1 cellular context compared by ENCODE assay signal in the genomic region with DNA sequence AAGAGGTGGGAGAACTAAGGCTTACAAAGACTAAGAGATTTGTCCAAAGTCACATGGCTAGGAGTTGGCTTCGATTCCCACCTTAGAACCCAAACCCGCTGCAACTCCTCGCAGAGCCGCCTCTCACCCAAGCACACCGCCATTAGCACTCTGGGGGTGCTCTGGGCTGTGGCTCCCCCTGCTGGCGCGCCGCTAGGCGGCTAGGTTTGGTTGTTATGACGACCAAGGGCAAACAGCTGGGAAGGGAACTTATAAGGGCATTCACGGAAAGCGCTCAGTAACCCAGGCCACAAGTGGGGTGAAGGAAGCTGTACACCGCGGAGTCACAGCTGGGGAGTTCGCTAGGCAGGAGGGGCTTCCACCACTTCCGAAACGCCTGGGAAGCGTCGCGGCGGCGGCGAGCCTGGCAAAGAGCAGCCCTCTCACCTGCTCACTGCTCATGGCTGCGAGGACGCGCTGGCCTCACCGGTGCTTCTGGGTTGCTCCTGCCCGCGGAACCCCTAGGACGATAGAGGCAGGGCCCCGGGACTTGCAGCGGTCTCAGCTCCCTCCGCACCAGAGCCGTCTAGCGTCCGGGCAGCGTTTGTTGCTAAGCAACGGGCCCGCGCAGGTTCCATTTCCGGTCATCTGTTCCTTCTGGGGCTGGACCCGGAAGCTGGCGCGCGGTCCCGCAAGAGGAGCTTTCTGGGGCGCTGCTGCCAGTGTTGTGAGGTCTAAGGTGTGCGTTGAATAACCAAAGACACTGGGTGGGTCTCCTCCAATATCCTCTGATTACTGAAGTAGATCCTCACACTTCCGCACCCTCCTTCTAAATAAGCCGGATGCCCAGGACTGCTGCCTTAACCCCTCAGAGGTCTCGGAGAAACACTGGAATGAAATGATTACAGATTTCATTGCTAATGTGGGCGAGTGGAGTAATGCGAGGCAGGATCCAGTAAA.
A peak's percentile ranks its signal among the peaks of the same experiment; 100 is the strongest.
TF ChIP-seq lines count a peak whose summit lies in the region.

A gene (minus strand): TSS at position 567 of the 939 bp plus-strand sequence. CDS start 126 bp downstream, at position 441.

TF ChIP-seq in K562, 482 proteins besides CTCF, POLR2A, EP300 and RAD21 (continued from another document and continues in another):
- TF ChIP-seq, protein P1, sequence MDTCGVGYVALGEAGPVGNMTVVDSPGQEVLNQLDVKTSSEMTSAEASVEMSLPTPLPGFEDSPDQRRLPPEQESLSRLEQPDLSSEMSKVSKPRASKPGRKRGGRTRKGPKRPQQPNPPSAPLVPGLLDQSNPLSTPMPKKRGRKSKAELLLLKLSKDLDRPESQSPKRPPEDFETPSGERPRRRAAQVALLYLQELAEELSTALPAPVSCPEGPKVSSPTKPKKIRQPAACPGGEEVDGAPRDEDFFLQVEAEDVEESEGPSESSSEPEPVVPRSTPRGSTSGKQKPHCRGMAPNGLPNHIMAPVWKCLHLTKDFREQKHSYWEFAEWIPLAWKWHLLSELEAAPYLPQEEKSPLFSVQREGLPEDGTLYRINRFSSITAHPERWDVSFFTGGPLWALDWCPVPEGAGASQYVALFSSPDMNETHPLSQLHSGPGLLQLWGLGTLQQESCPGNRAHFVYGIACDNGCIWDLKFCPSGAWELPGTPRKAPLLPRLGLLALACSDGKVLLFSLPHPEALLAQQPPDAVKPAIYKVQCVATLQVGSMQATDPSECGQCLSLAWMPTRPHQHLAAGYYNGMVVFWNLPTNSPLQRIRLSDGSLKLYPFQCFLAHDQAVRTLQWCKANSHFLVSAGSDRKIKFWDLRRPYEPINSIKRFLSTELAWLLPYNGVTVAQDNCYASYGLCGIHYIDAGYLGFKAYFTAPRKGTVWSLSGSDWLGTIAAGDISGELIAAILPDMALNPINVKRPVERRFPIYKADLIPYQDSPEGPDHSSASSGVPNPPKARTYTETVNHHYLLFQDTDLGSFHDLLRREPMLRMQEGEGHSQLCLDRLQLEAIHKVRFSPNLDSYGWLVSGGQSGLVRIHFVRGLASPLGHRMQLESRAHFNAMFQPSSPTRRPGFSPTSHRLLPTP (IDR thresholded peaks at IDR 0.05; ENCODE audit: borderline replicate concordance, extremely low read depth, insufficient read length) = no peak
- TF ChIP-seq ZNF76 (CRISPR knock-in tag; IDR thresholded peaks at IDR 0.05; ENCODE audit: borderline replicate concordance) (no peak), CSDE1 (IDR thresholded peaks at IDR 0.05) (peak in 1 of 2 experiments; percentile 71; a peak in 2 of 4 replicates), DIDO1 (tag; IDR thresholded peaks at IDR 0.05; ENCODE audit: low read depth) (no peak), TEAD2 (tag; IDR thresholded peaks at IDR 0.05) (no peak), NUFIP1 (IDR thresholded peaks at IDR 0.05; ENCODE audit: partially characterized antibody) (no peak), MEF2A (IDR thresholded peaks at IDR 0.05; ENCODE audit: control insufficient read depth, low read depth, low read length) (no peak), NFATC3 (IDR thresholded peaks at IDR 0.05) (no peak), SRF (CRISPR knock-in tag; IDR thresholded peaks at IDR 0.05) (peak in 1 of 2 experiments; percentile 78; a peak in 1 of 4 replicates), BRCA1 (IDR thresholded peaks at IDR 0.05) (no peak), BRCA1 (CRISPR knock-in tag; IDR thresholded peaks at IDR 0.05) (no peak), NR2F6 (CRISPR knock-in tag; IDR thresholded peaks at IDR 0.05) (no peak), RCOR1 (IDR thresholded peaks at IDR 0.05; ENCODE audit: borderline replicate concordance in 1 of 2, low read depth in 2 of 2, low read length in 2 of 2) (no peak), PRPF4 (IDR thresholded peaks at IDR 0.05; ENCODE audit: insufficient read depth, low read depth, low read length, poor library complexity, severe bottlenecking) (no peak), ZBTB1 (CRISPR knock-in tag; IDR thresholded peaks at IDR 0.05; ENCODE audit: borderline replicate concordance, low read depth) (no peak)
- TF ChIP-seq, protein P2, sequence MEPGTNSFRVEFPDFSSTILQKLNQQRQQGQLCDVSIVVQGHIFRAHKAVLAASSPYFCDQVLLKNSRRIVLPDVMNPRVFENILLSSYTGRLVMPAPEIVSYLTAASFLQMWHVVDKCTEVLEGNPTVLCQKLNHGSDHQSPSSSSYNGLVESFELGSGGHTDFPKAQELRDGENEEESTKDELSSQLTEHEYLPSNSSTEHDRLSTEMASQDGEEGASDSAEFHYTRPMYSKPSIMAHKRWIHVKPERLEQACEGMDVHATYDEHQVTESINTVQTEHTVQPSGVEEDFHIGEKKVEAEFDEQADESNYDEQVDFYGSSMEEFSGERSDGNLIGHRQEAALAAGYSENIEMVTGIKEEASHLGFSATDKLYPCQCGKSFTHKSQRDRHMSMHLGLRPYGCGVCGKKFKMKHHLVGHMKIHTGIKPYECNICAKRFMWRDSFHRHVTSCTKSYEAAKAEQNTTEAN (CRISPR knock-in tag; IDR thresholded peaks at IDR 0.05) = no peak
- TF ChIP-seq, protein P3, sequence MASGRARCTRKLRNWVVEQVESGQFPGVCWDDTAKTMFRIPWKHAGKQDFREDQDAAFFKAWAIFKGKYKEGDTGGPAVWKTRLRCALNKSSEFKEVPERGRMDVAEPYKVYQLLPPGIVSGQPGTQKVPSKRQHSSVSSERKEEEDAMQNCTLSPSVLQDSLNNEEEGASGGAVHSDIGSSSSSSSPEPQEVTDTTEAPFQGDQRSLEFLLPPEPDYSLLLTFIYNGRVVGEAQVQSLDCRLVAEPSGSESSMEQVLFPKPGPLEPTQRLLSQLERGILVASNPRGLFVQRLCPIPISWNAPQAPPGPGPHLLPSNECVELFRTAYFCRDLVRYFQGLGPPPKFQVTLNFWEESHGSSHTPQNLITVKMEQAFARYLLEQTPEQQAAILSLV (tag; IDR thresholded peaks at IDR 0.05) = no peak
- TF ChIP-seq, protein P4, sequence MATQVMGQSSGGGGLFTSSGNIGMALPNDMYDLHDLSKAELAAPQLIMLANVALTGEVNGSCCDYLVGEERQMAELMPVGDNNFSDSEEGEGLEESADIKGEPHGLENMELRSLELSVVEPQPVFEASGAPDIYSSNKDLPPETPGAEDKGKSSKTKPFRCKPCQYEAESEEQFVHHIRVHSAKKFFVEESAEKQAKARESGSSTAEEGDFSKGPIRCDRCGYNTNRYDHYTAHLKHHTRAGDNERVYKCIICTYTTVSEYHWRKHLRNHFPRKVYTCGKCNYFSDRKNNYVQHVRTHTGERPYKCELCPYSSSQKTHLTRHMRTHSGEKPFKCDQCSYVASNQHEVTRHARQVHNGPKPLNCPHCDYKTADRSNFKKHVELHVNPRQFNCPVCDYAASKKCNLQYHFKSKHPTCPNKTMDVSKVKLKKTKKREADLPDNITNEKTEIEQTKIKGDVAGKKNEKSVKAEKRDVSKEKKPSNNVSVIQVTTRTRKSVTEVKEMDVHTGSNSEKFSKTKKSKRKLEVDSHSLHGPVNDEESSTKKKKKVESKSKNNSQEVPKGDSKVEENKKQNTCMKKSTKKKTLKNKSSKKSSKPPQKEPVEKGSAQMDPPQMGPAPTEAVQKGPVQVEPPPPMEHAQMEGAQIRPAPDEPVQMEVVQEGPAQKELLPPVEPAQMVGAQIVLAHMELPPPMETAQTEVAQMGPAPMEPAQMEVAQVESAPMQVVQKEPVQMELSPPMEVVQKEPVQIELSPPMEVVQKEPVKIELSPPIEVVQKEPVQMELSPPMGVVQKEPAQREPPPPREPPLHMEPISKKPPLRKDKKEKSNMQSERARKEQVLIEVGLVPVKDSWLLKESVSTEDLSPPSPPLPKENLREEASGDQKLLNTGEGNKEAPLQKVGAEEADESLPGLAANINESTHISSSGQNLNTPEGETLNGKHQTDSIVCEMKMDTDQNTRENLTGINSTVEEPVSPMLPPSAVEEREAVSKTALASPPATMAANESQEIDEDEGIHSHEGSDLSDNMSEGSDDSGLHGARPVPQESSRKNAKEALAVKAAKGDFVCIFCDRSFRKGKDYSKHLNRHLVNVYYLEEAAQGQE (CRISPR knock-in tag; IDR thresholded peaks at IDR 0.05; ENCODE audit: low read depth) = no peak
- TF ChIP-seq, protein P5, sequence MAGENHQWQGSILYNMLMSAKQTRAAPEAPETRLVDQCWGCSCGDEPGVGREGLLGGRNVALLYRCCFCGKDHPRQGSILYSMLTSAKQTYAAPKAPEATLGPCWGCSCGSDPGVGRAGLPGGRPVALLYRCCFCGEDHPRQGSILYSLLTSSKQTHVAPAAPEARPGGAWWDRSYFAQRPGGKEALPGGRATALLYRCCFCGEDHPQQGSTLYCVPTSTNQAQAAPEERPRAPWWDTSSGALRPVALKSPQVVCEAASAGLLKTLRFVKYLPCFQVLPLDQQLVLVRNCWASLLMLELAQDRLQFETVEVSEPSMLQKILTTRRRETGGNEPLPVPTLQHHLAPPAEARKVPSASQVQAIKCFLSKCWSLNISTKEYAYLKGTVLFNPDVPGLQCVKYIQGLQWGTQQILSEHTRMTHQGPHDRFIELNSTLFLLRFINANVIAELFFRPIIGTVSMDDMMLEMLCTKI (IDR thresholded peaks at IDR 0.05; ENCODE audit: partially characterized antibody) = no peak
- TF ChIP-seq, protein P6, sequence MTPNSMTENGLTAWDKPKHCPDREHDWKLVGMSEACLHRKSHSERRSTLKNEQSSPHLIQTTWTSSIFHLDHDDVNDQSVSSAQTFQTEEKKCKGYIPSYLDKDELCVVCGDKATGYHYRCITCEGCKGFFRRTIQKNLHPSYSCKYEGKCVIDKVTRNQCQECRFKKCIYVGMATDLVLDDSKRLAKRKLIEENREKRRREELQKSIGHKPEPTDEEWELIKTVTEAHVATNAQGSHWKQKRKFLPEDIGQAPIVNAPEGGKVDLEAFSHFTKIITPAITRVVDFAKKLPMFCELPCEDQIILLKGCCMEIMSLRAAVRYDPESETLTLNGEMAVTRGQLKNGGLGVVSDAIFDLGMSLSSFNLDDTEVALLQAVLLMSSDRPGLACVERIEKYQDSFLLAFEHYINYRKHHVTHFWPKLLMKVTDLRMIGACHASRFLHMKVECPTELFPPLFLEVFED (CRISPR knock-in tag; conservative IDR thresholded peaks at IDR 0.05) = no peak
- TF ChIP-seq, protein P7, sequence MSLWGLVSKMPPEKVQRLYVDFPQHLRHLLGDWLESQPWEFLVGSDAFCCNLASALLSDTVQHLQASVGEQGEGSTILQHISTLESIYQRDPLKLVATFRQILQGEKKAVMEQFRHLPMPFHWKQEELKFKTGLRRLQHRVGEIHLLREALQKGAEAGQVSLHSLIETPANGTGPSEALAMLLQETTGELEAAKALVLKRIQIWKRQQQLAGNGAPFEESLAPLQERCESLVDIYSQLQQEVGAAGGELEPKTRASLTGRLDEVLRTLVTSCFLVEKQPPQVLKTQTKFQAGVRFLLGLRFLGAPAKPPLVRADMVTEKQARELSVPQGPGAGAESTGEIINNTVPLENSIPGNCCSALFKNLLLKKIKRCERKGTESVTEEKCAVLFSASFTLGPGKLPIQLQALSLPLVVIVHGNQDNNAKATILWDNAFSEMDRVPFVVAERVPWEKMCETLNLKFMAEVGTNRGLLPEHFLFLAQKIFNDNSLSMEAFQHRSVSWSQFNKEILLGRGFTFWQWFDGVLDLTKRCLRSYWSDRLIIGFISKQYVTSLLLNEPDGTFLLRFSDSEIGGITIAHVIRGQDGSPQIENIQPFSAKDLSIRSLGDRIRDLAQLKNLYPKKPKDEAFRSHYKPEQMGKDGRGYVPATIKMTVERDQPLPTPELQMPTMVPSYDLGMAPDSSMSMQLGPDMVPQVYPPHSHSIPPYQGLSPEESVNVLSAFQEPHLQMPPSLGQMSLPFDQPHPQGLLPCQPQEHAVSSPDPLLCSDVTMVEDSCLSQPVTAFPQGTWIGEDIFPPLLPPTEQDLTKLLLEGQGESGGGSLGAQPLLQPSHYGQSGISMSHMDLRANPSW (CRISPR knock-in tag; IDR thresholded peaks at IDR 0.05) = peak; percentile 64; the same call in 1 of the 2 replicates
- TF ChIP-seq, protein P8, sequence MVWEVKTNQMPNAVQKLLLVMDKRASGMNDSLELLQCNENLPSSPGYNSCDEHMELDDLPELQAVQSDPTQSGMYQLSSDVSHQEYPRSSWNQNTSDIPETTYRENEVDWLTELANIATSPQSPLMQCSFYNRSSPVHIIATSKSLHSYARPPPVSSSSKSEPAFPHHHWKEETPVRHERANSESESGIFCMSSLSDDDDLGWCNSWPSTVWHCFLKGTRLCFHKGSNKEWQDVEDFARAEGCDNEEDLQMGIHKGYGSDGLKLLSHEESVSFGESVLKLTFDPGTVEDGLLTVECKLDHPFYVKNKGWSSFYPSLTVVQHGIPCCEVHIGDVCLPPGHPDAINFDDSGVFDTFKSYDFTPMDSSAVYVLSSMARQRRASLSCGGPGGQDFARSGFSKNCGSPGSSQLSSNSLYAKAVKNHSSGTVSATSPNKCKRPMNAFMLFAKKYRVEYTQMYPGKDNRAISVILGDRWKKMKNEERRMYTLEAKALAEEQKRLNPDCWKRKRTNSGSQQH (CRISPR knock-in tag; IDR thresholded peaks at IDR 0.05) = no peak
- TF ChIP-seq, protein P9, sequence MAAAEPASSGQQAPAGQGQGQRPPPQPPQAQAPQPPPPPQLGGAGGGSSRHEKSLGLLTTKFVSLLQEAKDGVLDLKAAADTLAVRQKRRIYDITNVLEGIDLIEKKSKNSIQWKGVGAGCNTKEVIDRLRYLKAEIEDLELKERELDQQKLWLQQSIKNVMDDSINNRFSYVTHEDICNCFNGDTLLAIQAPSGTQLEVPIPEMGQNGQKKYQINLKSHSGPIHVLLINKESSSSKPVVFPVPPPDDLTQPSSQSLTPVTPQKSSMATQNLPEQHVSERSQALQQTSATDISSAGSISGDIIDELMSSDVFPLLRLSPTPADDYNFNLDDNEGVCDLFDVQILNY (CRISPR knock-in tag; IDR thresholded peaks at IDR 0.05) = 0 out of 2 replicates have a peak, but pooled peaks have one; percentile 32
